2 cellular contexts compared by ENCODE assay signal in the genomic region with DNA sequence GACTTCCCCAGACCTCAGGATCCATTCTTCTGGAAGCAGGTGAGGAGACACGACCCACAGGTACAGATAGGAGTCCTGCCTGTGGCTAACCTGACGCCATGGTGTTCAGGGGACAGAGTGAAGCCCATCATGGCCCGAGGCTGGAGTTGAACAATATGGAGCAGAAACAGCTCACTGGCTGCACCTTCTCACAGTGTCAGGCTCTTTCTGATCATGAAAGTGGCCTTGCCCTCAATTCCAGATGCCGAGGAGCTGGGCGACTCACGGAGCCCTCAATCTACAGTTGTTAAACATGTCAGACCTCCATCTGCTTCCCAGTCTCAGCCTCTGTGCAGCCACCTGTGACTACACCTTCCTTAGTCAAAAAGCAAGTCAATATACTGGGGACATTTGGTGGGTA.
TF ChIP-seq lines count a peak whose summit lies in the region.

No MANE protein-coding gene starts in this region.

TF ChIP-seq in IMR-90, 13 proteins besides CTCF, POLR2A, EP300 and RAD21:
- no peak for TF ChIP-seq MAFK (IDR thresholded peaks at IDR 0.05; ENCODE audit: low read depth, low read length)
- TF ChIP-seq MXI1 (IDR thresholded peaks at IDR 0.05; ENCODE audit: borderline replicate concordance, low read depth, low read length): no peak
- TF ChIP-seq RFX5 (IDR thresholded peaks at IDR 0.05; ENCODE audit: low read depth, low read length): no peak
- TF ChIP-seq CHD1 (IDR thresholded peaks at IDR 0.05; ENCODE audit: low read depth, low read length): no peak
- TF ChIP-seq ELK1 (IDR thresholded peaks at IDR 0.05; ENCODE audit: borderline replicate concordance, low read depth, low read length): no peak
- TF ChIP-seq FOS (IDR thresholded peaks at IDR 0.05; ENCODE audit: low read depth, low read length): no peak
- no peak for TF ChIP-seq RCOR1 (IDR thresholded peaks at IDR 0.05; ENCODE audit: insufficient replicate concordance, low read length)
- TF ChIP-seq NFE2L2 (IDR thresholded peaks at IDR 0.05; ENCODE audit: low read depth, low read length): no peak
- no peak for TF ChIP-seq BHLHE40 (IDR thresholded peaks at IDR 0.05; ENCODE audit: low read depth, low read length)
- no peak for TF ChIP-seq USF2 (IDR thresholded peaks at IDR 0.05; ENCODE audit: low read depth, low read length)
- TF ChIP-seq CEBPB (IDR thresholded peaks at IDR 0.05; ENCODE audit: low read depth, low read length): no peak
- TF ChIP-seq MAZ (IDR thresholded peaks at IDR 0.05; ENCODE audit: borderline replicate concordance, low read depth, low read length): no peak
- no peak for TF ChIP-seq SMC3 (IDR thresholded peaks at IDR 0.05; ENCODE audit: low read depth, low read length)
TF ChIP-seq in IMR-90: peak in this region for 0.

TF ChIP-seq in K562, 482 proteins besides CTCF, POLR2A, EP300 and RAD21:
- no peak for TF ChIP-seq CTBP1 (IDR thresholded peaks at IDR 0.05; ENCODE audit: borderline replicate concordance)
- TF ChIP-seq CBX8 (IDR thresholded peaks at IDR 0.05; ENCODE audit: borderline replicate concordance, extremely low read depth, low read depth, low read length, poor library complexity, severe bottlenecking): no peak
- no peak for TF ChIP-seq ATF7 (IDR thresholded peaks at IDR 0.05)
- no peak for TF ChIP-seq TOE1 (IDR thresholded peaks at IDR 0.05; ENCODE audit: borderline replicate concordance)
- no peak for TF ChIP-seq TOE1 (CRISPR knock-in tag; IDR thresholded peaks at IDR 0.05; ENCODE audit: borderline replicate concordance, low read depth)
- TF ChIP-seq HSF4 (CRISPR knock-in tag; IDR thresholded peaks at IDR 0.05; ENCODE audit: borderline replicate concordance): no peak
- TF ChIP-seq ELF4 (CRISPR knock-in tag; IDR thresholded peaks at IDR 0.05): no peak
- TF ChIP-seq PHB2 (IDR thresholded peaks at IDR 0.05; ENCODE audit: low read depth): no peak
- no peak for TF ChIP-seq ZHX1 (conservative IDR thresholded peaks at IDR 0.05; ENCODE audit: low read length)
